9 cellular contexts compared by ENCODE assay signal in genomic region chr9:131839281-131840084, GRCh38.
A peak's percentile ranks its signal among the peaks of the same experiment; 100 is the strongest.
DNase-seq lines count a peak whose midpoint lies in the region; ATAC-seq, FAIRE-seq and TF ChIP-seq lines count a peak whose summit lies in the region.
"Had no signal": no experiment of that assay in that cellular context is flagged by ENCODE, and none has a peak within 500 bp of the region (broad histone marks: within the 10 kb centered on the region; RNA-seq: fewer than 3 reads in every experiment).

No MANE protein-coding gene starts in this region.

- TF ChIP-seq CTCF in right lobe of liver (IDR thresholded peaks at IDR 0.05) (no peak), HepG2 (CRISPR knock-in tag; IDR thresholded peaks at IDR 0.05) (no peak), glutamatergic neuron (IDR thresholded peaks at IDR 0.05; ENCODE audit: partially characterized antibody, unreplicated experiment) (no peak), transverse colon (IDR thresholded peaks at IDR 0.05) (no peak)

- TF ChIP-seq EP300 in HepG2 (IDR thresholded peaks at IDR 0.05; ENCODE audit: low read depth in 2 of 2, low read length in 2 of 2), result no peak
- no peak for TF ChIP-seq EP300 in HepG2 (CRISPR knock-in tag; IDR thresholded peaks at IDR 0.05; ENCODE audit: borderline replicate concordance)
- TF ChIP-seq EP300 in transverse colon (IDR thresholded peaks at IDR 0.05; ENCODE audit: low read depth), result no peak

- no peaks in the 10 kb centered on the region for H3K4me1 ChIP-seq in right lobe of liver
- peaks cover 6% of the 10 kb centered on the region; the same call in 1 of the 2 replicates for H3K4me1 ChIP-seq in HepG2 (ENCODE audit: insufficient read depth, low read length)
- no peaks in the 10 kb centered on the region for H3K4me1 ChIP-seq in transverse colon

- no peak for TF ChIP-seq RAD21 in HepG2 (CRISPR knock-in tag; IDR thresholded peaks at IDR 0.05)

- DNase-seq in right lobe of liver (peak in 2 of 3 donors; percentile 18 to 36), HepG2 (ENCODE audit: low spot score) (no peak), activated T-cell treated with anti-CD3 and anti-CD28 coated beads for 24 hours (ENCODE audit: low read depth) (peak; percentile 16), glutamatergic neuron (peak; percentile 18), transverse colon (peak; percentile 22), NCI-H1694 (lab: John Stamatoyannopoulos, UW) (no peak), NCI-H1436 (lab: John Stamatoyannopoulos, UW) (no peak), NCI-H226 (no peak)

- H2AFZ ChIP-seq in HepG2 (ENCODE audit: low read length), result no peak overlapping the region

- H3K9ac ChIP-seq in HepG2 (ENCODE audit: insufficient read depth, low read depth, low read length), result no peak overlapping the region

- peaks cover 12% of the 10 kb centered on the region for H3K27me3 Mint-ChIP-seq in glutamatergic neuron (ENCODE audit: unreplicated experiment)

- in situ Hi-C loops in HepG2 (cut with HindIII; ENCODE audit: extremely low pct_ligation_motif_present, low pct_unique_long_range_greater_than_20kb) (no loop called here), transverse colon (cut with MboI; ENCODE audit: low pct_ligation_motif_present in 1 of 4, low pct_unique_long_range_greater_than_20kb in 1 of 4, low sequenced_read_pairs in 3 of 4) (no loop called here)

- H3K4me1 Mint-ChIP-seq in glutamatergic neuron (ENCODE audit: low read depth, unreplicated experiment), result peaks cover 17% of the 10 kb centered on the region
- H3K4me1 Mint-ChIP-seq: B cell had no signal

- H3K36me3 ChIP-seq in right lobe of liver (no peaks in the 10 kb centered on the region), HepG2 (replicated peaks in 1 of 2; ENCODE audit: control insufficient read depth in 1 of 2, insufficient read depth in 2 of 2, low read length in 2 of 2) (no peaks in the 10 kb centered on the region), transverse colon (no peaks in the 10 kb centered on the region)

- FAIRE-seq in HepG2 (lab: Jason Lieb, UNC), result no peak

- H3K9me3 Mint-ChIP-seq in glutamatergic neuron (ENCODE audit: unreplicated experiment), result peaks cover 12% of the 10 kb centered on the region

- no TSS peak for BruUV-seq in HepG2 (replicated peaks; lab: Mats Ljungman, UMichigan)

- H3K4me2 ChIP-seq in HepG2 (ENCODE audit: low read depth, low read length), result no peak overlapping the region

- H3K27me3 ChIP-seq in right lobe of liver (no peaks in the 10 kb centered on the region), HepG2 (ENCODE audit: control insufficient read depth in 1 of 2, insufficient read depth in 2 of 2, low read length in 2 of 2) (peaks cover 7 to 75% of the 10 kb centered on the region in 2 experiments), transverse colon (peaks cover 12% of the 10 kb centered on the region)

- H3K27ac Mint-ChIP-seq in glutamatergic neuron (ENCODE audit: unreplicated experiment), result no peak overlapping the region
- H3K27ac Mint-ChIP-seq: B cell had no signal

- ATAC-seq in right lobe of liver (no peak), HepG2 (no peak)

- WGBS in right lobe of liver (ENCODE audit: insufficient coverage, low coverage, low lambda C conversion rate, missing lambda C conversion rate), result 47% methylated on average over 3 of the region's 22 CpGs
- 53% methylated on average over 4 of the region's 22 CpGs for WGBS in HepG2 (ENCODE audit: low lambda C conversion rate)
- 71 to 92% methylated on average over 5 to 21 of the region's 22 CpGs for WGBS in transverse colon (ENCODE audit: low coverage in 1 of 2), 2 donors

- CTCF ChIA-PET in HepG2 (lab: Yijun Ruan, JAX; ENCODE audit: low intra/inter-chr PET ratio, low total read pairs), result no interaction called here

- no peak overlapping the region for H3K4me3 Mint-ChIP-seq in glutamatergic neuron (ENCODE audit: unreplicated experiment)
- H3K4me3 Mint-ChIP-seq: B cell had no signal

- no peaks in the 10 kb centered on the region for H3K79me2 ChIP-seq in HepG2 (ENCODE audit: insufficient read depth, low read length)

- H3K9me3 ChIP-seq in right lobe of liver (no peaks in the 10 kb centered on the region), HepG2 (ENCODE audit: low read length) (no peaks in the 10 kb centered on the region), transverse colon (no peaks in the 10 kb centered on the region)

- no peak for TF ChIP-seq POLR2A in right lobe of liver (IDR thresholded peaks at IDR 0.05)
- no peak for TF ChIP-seq POLR2A in HepG2 (IDR thresholded peaks at IDR 0.05; ENCODE audit: insufficient read depth in 1 of 2, low read depth in 2 of 2, low read length in 2 of 2)
- no peak for TF ChIP-seq POLR2A in transverse colon (IDR thresholded peaks at IDR 0.05)

- H4K20me1 ChIP-seq in HepG2 (ENCODE audit: insufficient read depth, low read length), result 0 out of 2 replicates have a peak, but pooled peaks cover 2% of the 10 kb centered on the region

- H3K27ac ChIP-seq in right lobe of liver (no peak overlapping the region), HepG2 (ENCODE audit: extremely low read length, insufficient read depth, low read length) (no peak overlapping the region), transverse colon (peak overlapping the region; percentile 25 to 48 (median 44))

- H3K4me3 ChIP-seq in right lobe of liver (no peak overlapping the region), HepG2 (replicated peaks in 1 of 3; ENCODE audit: insufficient read depth in 1 of 3, low read depth in 2 of 3, low read length in 3 of 3) (no peak overlapping the region), transverse colon (no peak overlapping the region)

- intact Hi-C loops in right lobe of liver (cut with DNase I) (no loop called here), HepG2 (cut with micrococcal nuclease; ENCODE audit: unreplicated experiment) (no loop called here), transverse colon (cut with DNase I; ENCODE audit: low total_unique reads) (no loop called here)

- POLR2A ChIA-PET in HepG2 (lab: Yijun Ruan, JAX), result no interaction called here

- no peaks in the 10 kb centered on the region for H3K36me3 Mint-ChIP-seq in glutamatergic neuron (ENCODE audit: unreplicated experiment)

TF ChIP-seq in HepG2, 621 proteins besides CTCF, POLR2A, EP300 and RAD21:
- no peak for TF ChIP-seq TOE1 (CRISPR knock-in tag; IDR thresholded peaks at IDR 0.05)
- TF ChIP-seq TBX2 (CRISPR knock-in tag; IDR thresholded peaks at IDR 0.05; ENCODE audit: borderline replicate concordance), result no peak
- no peak for TF ChIP-seq ZNF546 (CRISPR knock-in tag; conservative IDR thresholded peaks at IDR 0.05)
- TF ChIP-seq POGZ (CRISPR knock-in tag; IDR thresholded peaks at IDR 0.05), result no peak
- no peak for TF ChIP-seq ZNF33B (CRISPR knock-in tag; IDR thresholded peaks at IDR 0.05)
- no peak for TF ChIP-seq NONO (IDR thresholded peaks at IDR 0.05)
- TF ChIP-seq NONO (CRISPR knock-in tag; conservative IDR thresholded peaks at IDR 0.05), result no peak
- no peak for TF ChIP-seq ADNP (CRISPR knock-in tag; IDR thresholded peaks at IDR 0.05)
- no peak for TF ChIP-seq NFYB (CRISPR knock-in tag; IDR thresholded peaks at IDR 0.05)
- TF ChIP-seq ZNF143 (CRISPR knock-in tag; IDR thresholded peaks at IDR 0.05), result no peak
- TF ChIP-seq GLMP (CRISPR knock-in tag; IDR thresholded peaks at IDR 0.05; ENCODE audit: borderline replicate concordance), result no peak
- TF ChIP-seq ZNF512 (CRISPR knock-in tag; IDR thresholded peaks at IDR 0.05), result no peak
- no peak for TF ChIP-seq CEBPZ (IDR thresholded peaks at IDR 0.05; ENCODE audit: low read length)

Comparison
In these comparisons a context has a peak if more than half of its experiments do, and no peak if none do; other contexts are left out.
1. DNase-seq: peak in right lobe of liver (2 of 3), activated T-cell treated with anti-CD3 and anti-CD28 coated beads for 24 hours (single experiment), glutamatergic neuron (single experiment) and transverse colon (single experiment); none in HepG2 (single experiment), NCI-H1694 (single experiment), NCI-H1436 (single experiment) and NCI-H226 (single experiment).
2. H3K27ac ChIP-seq: peak in transverse colon (4 of 4); none in right lobe of liver (0 of 3) and HepG2 (single experiment).